Comparison of ENCODE assay signal across 17 cellular contexts in genomic region chr2:215489288-215489848, GRCh38. TPM values are rescaled to one million over a fixed set of nuclear protein-coding genes. Genes with fewer than 3 reads are reported as not detected.
DNase-seq lines count a peak whose midpoint lies in the region; ATAC-seq, FAIRE-seq and TF ChIP-seq lines count a peak whose summit lies in the region.
"Had no signal": no experiment of that assay in that cellular context is flagged by ENCODE, and none has a peak within 500 bp of the region (broad histone marks: within the 10 kb centered on the region; RNA-seq: fewer than 3 reads in every experiment).

No MANE protein-coding gene starts in this region.

- no peak overlapping the region for H3K27ac ChIP-seq in HCT116 (ENCODE audit: low read depth, low read length)
- H3K27ac ChIP-seq in OCI-LY3 (ENCODE audit: low read length) = no peak overlapping the region
- no peak overlapping the region for H3K27ac ChIP-seq in mesendoderm (ENCODE audit: low read depth, low read length)
- H3K27ac ChIP-seq in substantia nigra (ENCODE audit: low read depth, low read length, poor library complexity, severe bottlenecking) = no peak overlapping the region
- H3K27ac ChIP-seq in thyroid gland = no peak overlapping the region
- H3K27ac ChIP-seq: C4-2B, SJSA1 had no signal

- no peak for DNase-seq in HCT116 (ENCODE audit: low read depth, low spot score)
- no peak for DNase-seq in bronchial epithelial cell (ENCODE audit: low read depth)
- DNase-seq in mesendoderm = peak; percentile 22
- DNase-seq in substantia nigra (lab: John Stamatoyannopoulos, UW) = no peak
- no peak for DNase-seq in OCI-M2 (lab: John Stamatoyannopoulos, UW; ENCODE audit: unreplicated experiment)
- no peak for DNase-seq in thyroid gland
- DNase-seq: ACHN, DND-41, MG63, NCI-H1417, NCI-H187, NCI-H2227 treated with DMSO at 0.1 percent for 48 hours, NCI-H82, T-helper 17 cell had no signal

- TF ChIP-seq CTCF in HCT116 (IDR thresholded peaks at IDR 0.05 in 2 of 3, conservative IDR thresholded peaks at IDR 0.05 in 1 of 3; ENCODE audit: borderline replicate concordance in 1 of 3, insufficient read depth in 1 of 3, low read depth in 2 of 3, low read length in 2 of 3) (0 out of 6 replicates have a peak, but pooled peaks of 2 of the 3 experiments have one; percentile 4 to 6), OCI-LY3 (IDR thresholded peaks at IDR 0.05; ENCODE audit: low read depth, low read length) (peak; percentile 24; the same call in 1 of the 2 replicates), bronchial epithelial cell (IDR thresholded peaks at IDR 0.05; ENCODE audit: insufficient read depth, low read length, severe bottlenecking) (no peak), thyroid gland (IDR thresholded peaks at IDR 0.05) (no peak)

- H3K79me2 ChIP-seq in HCT116 (ENCODE audit: insufficient read depth, low read length) = no peaks in the 10 kb centered on the region
- H3K79me2 ChIP-seq in OCI-LY3 (ENCODE audit: low read length) = no peaks in the 10 kb centered on the region
- H3K79me2 ChIP-seq in mesendoderm (ENCODE audit: control insufficient read depth, insufficient read depth, low read length) = no peaks in the 10 kb centered on the region

- H3K4me2 ChIP-seq in HCT116 (ENCODE audit: low read length) (no peak overlapping the region), OCI-LY3 (ENCODE audit: low read length) (no peak overlapping the region), mesendoderm (ENCODE audit: low read length) (no peak overlapping the region)

- no peaks in the 10 kb centered on the region for H3K79me1 ChIP-seq in mesendoderm (ENCODE audit: low read length)

- no peak overlapping the region for H2BK120ac ChIP-seq in mesendoderm (ENCODE audit: low read depth, low read length)

- H3K27me3 ChIP-seq in HCT116 (ENCODE audit: insufficient read depth, low read length) (no peaks in the 10 kb centered on the region), OCI-LY3 (ENCODE audit: low read depth, low read length) (no peaks in the 10 kb centered on the region), bronchial epithelial cell (ENCODE audit: control insufficient read depth, insufficient read depth, low read length) (no peaks in the 10 kb centered on the region), mesendoderm (ENCODE audit: insufficient read depth, low read length, poor library complexity) (no peaks in the 10 kb centered on the region), thyroid gland (no peaks in the 10 kb centered on the region)
- H3K27me3 ChIP-seq: MG63, SJSA1 had no signal

- H2BK5ac ChIP-seq in mesendoderm (ENCODE audit: low read length) = no peak overlapping the region

- peak; percentile 28 for FAIRE-seq in bronchial epithelial cell (lab: Jason Lieb, UNC)

- H2AK5ac ChIP-seq in mesendoderm (ENCODE audit: low read length) = no peak overlapping the region

- TF ChIP-seq POLR2A in HCT116 (IDR thresholded peaks at IDR 0.05; ENCODE audit: borderline replicate concordance, extremely low read depth, insufficient read depth, insufficient read length) (no peak), thyroid gland (IDR thresholded peaks at IDR 0.05) (no peak)

- H2AFZ ChIP-seq in HCT116 (ENCODE audit: low read depth, low read length, poor library complexity, severe bottlenecking) (no peak overlapping the region), OCI-LY3 (ENCODE audit: low read depth, low read length) (no peak overlapping the region)

- no peak overlapping the region for H4K5ac ChIP-seq in mesendoderm (ENCODE audit: low read length)

- 0 out of 2 replicates have a peak, but pooled peaks have one; percentile 18 for TF ChIP-seq RAD21 in HCT116 (IDR thresholded peaks at IDR 0.05; ENCODE audit: low read depth)

- H2BK15ac ChIP-seq in mesendoderm (replicated peaks; ENCODE audit: low read depth) = no peak overlapping the region

- no peaks in the 10 kb centered on the region for H3K9me3 ChIP-seq in HCT116 (ENCODE audit: control insufficient read depth in 1 of 2, insufficient read depth in 1 of 2, low read depth in 1 of 2, low read length in 2 of 2)
- H3K9me3 ChIP-seq in OCI-LY3 (ENCODE audit: insufficient read depth, low read length) = no peaks in the 10 kb centered on the region
- H3K9me3 ChIP-seq in thyroid gland = no peaks in the 10 kb centered on the region
- H3K9me3 ChIP-seq: MG63, SJSA1 had no signal

- no peak overlapping the region for H3K9ac ChIP-seq in HCT116 (ENCODE audit: low read length)
- H3K9ac ChIP-seq in OCI-LY3 (ENCODE audit: low read length) = no peak overlapping the region
- no peak overlapping the region for H3K9ac ChIP-seq in mesendoderm (ENCODE audit: low read length)

- intact Hi-C loops in HCT116 (cut with micrococcal nuclease) (no loop called here), thyroid gland (cut with DNase I) (no loop called here)

- H3K9me2 ChIP-seq in HCT116 (ENCODE audit: insufficient read depth) = no peaks in the 10 kb centered on the region; the same call in 1 of the 2 replicates

- H3K56ac ChIP-seq in mesendoderm (ENCODE audit: low read length) = no peak overlapping the region

- BruUV-seq in HCT116 (replicated peaks; lab: Mats Ljungman, UMichigan) = no TSS peak

- no peaks in the 10 kb centered on the region for H3K4me1 ChIP-seq in HCT116 (ENCODE audit: control insufficient read depth in 1 of 2, insufficient read depth in 2 of 2, low read length in 2 of 2)
- H3K4me1 ChIP-seq in OCI-LY3 (ENCODE audit: low read length) = no peaks in the 10 kb centered on the region
- H3K4me1 ChIP-seq in mesendoderm (ENCODE audit: control insufficient read depth, low read depth, low read length) = no peaks in the 10 kb centered on the region
- H3K4me1 ChIP-seq in thyroid gland = no peaks in the 10 kb centered on the region
- H3K4me1 ChIP-seq: SJSA1 had no signal

- H3K36me3 ChIP-seq in HCT116 (ENCODE audit: control insufficient read depth in 1 of 2, insufficient read depth in 2 of 2, low read length in 2 of 2) (no peaks in the 10 kb centered on the region), OCI-LY3 (replicated peaks; ENCODE audit: low read depth, low read length) (no peaks in the 10 kb centered on the region), bronchial epithelial cell (ENCODE audit: control insufficient read depth, insufficient read depth, low read length) (no peaks in the 10 kb centered on the region), mesendoderm (ENCODE audit: control insufficient read depth, insufficient read depth, low read length) (no peaks in the 10 kb centered on the region), thyroid gland (no peaks in the 10 kb centered on the region)
- H3K36me3 ChIP-seq: MG63, SJSA1 had no signal

- CTCF ChIA-PET in HCT116 (lab: Charles Lee) = no interaction called here

- no peak overlapping the region for H3K18ac ChIP-seq in mesendoderm (ENCODE audit: low read length)

- H3K4me3 ChIP-seq in HCT116 (replicated peaks in 1 of 2; ENCODE audit: low read depth in 1 of 2, low read length in 2 of 2) (no peak overlapping the region), OCI-LY3 (ENCODE audit: low read length) (no peak overlapping the region), bronchial epithelial cell (ENCODE audit: low read depth, low read length) (no peak overlapping the region), mesendoderm (ENCODE audit: low read length) (no peak overlapping the region), thyroid gland (replicated peaks in 1 of 3) (no peak overlapping the region)
- H3K4me3 ChIP-seq: MG63, SJSA1 had no signal

- H3K23ac ChIP-seq in mesendoderm (ENCODE audit: low read length) = no peak overlapping the region

- no peak overlapping the region for H3K4ac ChIP-seq in mesendoderm (ENCODE audit: low read depth, low read length)

- WGBS in mesendoderm (ENCODE audit: extremely low coverage, insufficient coverage, low lambda C conversion rate) = no CpG with 5 or more reads among the region's 3 CpGs
- 76 to 85% methylated on average over 3 of the region's 3 CpGs for WGBS in thyroid gland, 2 donors

- no peak for ATAC-seq in HCT116
- ATAC-seq: T-helper 17 cell had no signal

- POLR2A ChIA-PET in HCT116 (lab: Charles Lee) = no interaction called here

- H4K20me1 ChIP-seq in HCT116 (ENCODE audit: insufficient read depth) (no peaks in the 10 kb centered on the region), OCI-LY3 (ENCODE audit: insufficient read depth, low read length) (no peaks in the 10 kb centered on the region)

- no peak overlapping the region for H4K8ac ChIP-seq in mesendoderm (ENCODE audit: low read depth, low read length)

- RAD21 ChIA-PET in HCT116 (lab: Charles Lee; ENCODE audit: low non-redundant PET in 1 of 2, low total read pairs in 2 of 2, uncharacterized antibody in 2 of 2, unreplicated experiment in 2 of 2) = no interaction called here

TF ChIP-seq in HCT116, 20 proteins besides CTCF, POLR2A, EP300 and RAD21 (continues in another document):
- no peak for TF ChIP-seq EZH2 (IDR thresholded peaks at IDR 0.05)
- no peak for TF ChIP-seq ATF3 (IDR thresholded peaks at IDR 0.05)
- no peak for TF ChIP-seq SRF (IDR thresholded peaks at IDR 0.05; ENCODE audit: low read depth)
- no peak for TF ChIP-seq EGR1 (IDR thresholded peaks at IDR 0.05; ENCODE audit: low read depth)

RNA-seq across cellular contexts. Expression of gene FN1, which starts 53.5 kb away (rescaled TPM):
- total RNA-seq in HCT116 (2021; ENCODE audit: unreplicated experiment) = 11.1 TPM
- polyA plus RNA-seq in HCT116 (2012) = 5.3 and 6.3 TPM in 2 replicates
- total RNA-seq in bronchial epithelial cell = 53.8 and 83.2 TPM in 2 replicates
- 82.2 TPM for polyA plus RNA-seq in mesendoderm (2013, experiment 1 of 2)
- polyA plus RNA-seq in mesendoderm (2013, experiment 2 of 2) = 79.8 TPM
- 100 to 1,000 TPM in 2 of 4 donors, 10 to 100 TPM in 2; 89.1 to 312 (median 156) TPM for total RNA-seq in thyroid gland

Comparison
In these comparisons a context has a peak if more than half of its experiments do, and no peak if none do; other contexts are left out.
1. CTCF ChIP-seq: peak in HCT116 (2 of 3) and OCI-LY3 (single experiment); none in bronchial epithelial cell (single experiment) and thyroid gland (0 of 6).